ENCODE assay signal across 8 cellular contexts in genomic region chr12:64451687-64452558, GRCh38. TPM values are rescaled to one million over a fixed set of nuclear protein-coding genes. Genes with fewer than 3 reads are reported as not detected.
DNase-seq lines count a peak whose midpoint lies in the region; ATAC-seq and TF ChIP-seq lines count a peak whose summit lies in the region.

TBK1 (plus strand) TSS chr12:64452120; CDS start chr12:64455871, 3,751 bp downstream.

- H3K27me3 Mint-ChIP-seq in activated T-helper 1 cell treated with anti-CD3 and anti-CD28 coated beads, Interleukin-12 subunit alpha, Interleukin-12 subunit beta, Interleukin-2, Interleukin-4 antibody, amounts not matched to agents 30 ng/mL and 10 ng/mL and 1 ng/mL, durations not matched to agents 14 hours and 24 hours and 36 hours (ENCODE audit: insufficient read depth) = no peaks in the 10 kb centered on the region
- no peaks in the 10 kb centered on the region for H3K27me3 Mint-ChIP-seq in naive thymus-derived CD8-positive, alpha-beta T cell

- peaks cover 31% of the 10 kb centered on the region for H3K36me3 Mint-ChIP-seq in activated T-helper 1 cell treated with anti-CD3 and anti-CD28 coated beads, Interleukin-12 subunit alpha, Interleukin-12 subunit beta, Interleukin-2, Interleukin-4 antibody, amounts not matched to agents 30 ng/mL and 10 ng/mL and 1 ng/mL, durations not matched to agents 14 hours and 24 hours and 36 hours (ENCODE audit: low read depth)
- H3K36me3 Mint-ChIP-seq in naive thymus-derived CD8-positive, alpha-beta T cell = peaks cover 0 to 8% (median 0%) of the 10 kb centered on the region in 3 donors

- peaks cover 47% of the 10 kb centered on the region for H3K4me1 Mint-ChIP-seq in activated T-helper 1 cell treated with anti-CD3 and anti-CD28 coated beads, Interleukin-12 subunit alpha, Interleukin-12 subunit beta, Interleukin-2, Interleukin-4 antibody, amounts not matched to agents 30 ng/mL and 10 ng/mL and 1 ng/mL, durations not matched to agents 14 hours and 24 hours and 36 hours (ENCODE audit: low read depth)
- peaks cover 14 to 45% (median 41%) of the 10 kb centered on the region in 4 donors for H3K4me1 Mint-ChIP-seq in naive thymus-derived CD8-positive, alpha-beta T cell

- no peaks in the 10 kb centered on the region for H4K20me1 ChIP-seq in fibroblast of lung (ENCODE audit: control insufficient read depth, extremely low read depth, insufficient read depth, low read length)

- H3K36me3 ChIP-seq in HUES6 (ENCODE audit: control insufficient read depth, insufficient read depth, low read length) (peaks cover 22% of the 10 kb centered on the region), fibroblast of lung (ENCODE audit: control insufficient read depth, insufficient read depth, low read length) (peaks cover 3% of the 10 kb centered on the region)

- H3K4me1 ChIP-seq in HUES6 (ENCODE audit: control insufficient read depth, insufficient read depth, low read length) = peaks cover 16% of the 10 kb centered on the region; the same call in 1 of the 2 replicates
- H3K4me1 ChIP-seq in fibroblast of lung (ENCODE audit: control insufficient read depth, extremely low read depth, insufficient read depth, low read length) = peaks cover 3% of the 10 kb centered on the region

- no peak for TF ChIP-seq CTCF in fibroblast of lung (conservative IDR thresholded peaks at IDR 0.05 in 1 of 2, IDR thresholded peaks at IDR 0.05 in 1 of 2; ENCODE audit: low read depth in 1 of 2, low read length in 2 of 2)

- DNase-seq in DMS153 (lab: John Stamatoyannopoulos, UW) (peak; percentile 61), fibroblast of lung (ENCODE audit: low read depth in 2 of 2) (peak; percentile 81 to 86)
- peak; percentile 74 for DNase-seq in activated T-helper 1 cell treated with anti-CD3 and anti-CD28 coated beads, Interleukin-12 subunit alpha, Interleukin-12 subunit beta, Interleukin-2, Interleukin-4 antibody, amounts not matched to agents 30 ng/mL and 10 ng/mL and 1 ng/mL, durations not matched to agents 14 hours and 24 hours and 36 hours (ENCODE audit: low spot score)
- DNase-seq in naive thymus-derived CD8-positive, alpha-beta T cell = peak in 9 of 10 donors; percentile 11 to 66 (median 41)
- DNase-seq in stimulated activated naive CD4-positive, alpha-beta T cell treated with Interleukin-2 at 50 U/mL for 16 hours (lab: John Stamatoyannopoulos, UW) = peak; percentile 54

- peak within 1 kb of the TSS; percentile 92 for H3K9ac ChIP-seq in HUES6 (ENCODE audit: low read length)
- peak within 1 kb of the TSS; percentile 98 for H3K9ac ChIP-seq in fibroblast of lung (ENCODE audit: insufficient read depth, low read length)

- no peaks in the 10 kb centered on the region for H3K9me3 ChIP-seq in HUES6 (ENCODE audit: control insufficient read depth, insufficient read depth, low read depth, low read length)
- no peaks in the 10 kb centered on the region for H3K9me3 ChIP-seq in fibroblast of lung (ENCODE audit: control insufficient read depth, insufficient read depth, low read depth, low read length)

- H3K79me2 ChIP-seq in fibroblast of lung (ENCODE audit: control insufficient read depth, insufficient read depth, low read length) = peaks cover 40% of the 10 kb centered on the region

- H3K9me3 Mint-ChIP-seq in activated T-helper 1 cell treated with anti-CD3 and anti-CD28 coated beads, Interleukin-12 subunit alpha, Interleukin-12 subunit beta, Interleukin-2, Interleukin-4 antibody, amounts not matched to agents 30 ng/mL and 10 ng/mL and 1 ng/mL, durations not matched to agents 14 hours and 24 hours and 36 hours = no peaks in the 10 kb centered on the region
- no peaks in the 10 kb centered on the region for H3K9me3 Mint-ChIP-seq in naive thymus-derived CD8-positive, alpha-beta T cell

- H2AFZ ChIP-seq in fibroblast of lung (ENCODE audit: low read length) = peak within 1 kb of the TSS; percentile 75

- POLR2A ChIA-PET in naive thymus-derived CD8-positive, alpha-beta T cell (lab: Charles Lee) = interaction anchor here (1.0 kb wide), 1 partner anchor 210 kb away, joined by 5 read pairs; no protein-coding TSS in a partner anchor

- peak within 1 kb of the TSS; percentile 94 for H3K27ac Mint-ChIP-seq in activated T-helper 1 cell treated with anti-CD3 and anti-CD28 coated beads, Interleukin-12 subunit alpha, Interleukin-12 subunit beta, Interleukin-2, Interleukin-4 antibody, amounts not matched to agents 30 ng/mL and 10 ng/mL and 1 ng/mL, durations not matched to agents 14 hours and 24 hours and 36 hours
- peak within 1 kb of the TSS; percentile 88 to 96 (median 94) for H3K27ac Mint-ChIP-seq in naive thymus-derived CD8-positive, alpha-beta T cell

- peak within 1 kb of the TSS; percentile 97 for H3K4me3 Mint-ChIP-seq in activated T-helper 1 cell treated with anti-CD3 and anti-CD28 coated beads, Interleukin-12 subunit alpha, Interleukin-12 subunit beta, Interleukin-2, Interleukin-4 antibody, amounts not matched to agents 30 ng/mL and 10 ng/mL and 1 ng/mL, durations not matched to agents 14 hours and 24 hours and 36 hours
- peak within 1 kb of the TSS; percentile 89 to 95 (median 92) for H3K4me3 Mint-ChIP-seq in naive thymus-derived CD8-positive, alpha-beta T cell

- H3K4me2 ChIP-seq in fibroblast of lung (ENCODE audit: extremely low read depth, insufficient read depth, low read length) = peak within 1 kb of the TSS; percentile 92

- H3K27me3 ChIP-seq in HUES6 (ENCODE audit: control insufficient read depth, insufficient read depth, low read length) (no peaks in the 10 kb centered on the region), fibroblast of lung (ENCODE audit: control insufficient read depth, insufficient read depth, low read length) (no peaks in the 10 kb centered on the region)

- intact Hi-C loops in activated T-helper 1 cell treated with anti-CD3 and anti-CD28 coated beads, Interleukin-12 subunit alpha, Interleukin-12 subunit beta, Interleukin-2, Interleukin-4 antibody, amounts not matched to agents 30 ng/mL and 10 ng/mL and 1 ng/mL, durations not matched to agents 14 hours and 24 hours and 36 hours (cut with micrococcal nuclease) = loop anchor here (1.0 to 5.0 kb wide), 9 partner anchors 9 to 1850 kb away; partner anchors contain the start of genes GNS, KICS2 and XPOT

- peak; percentile 83 for ATAC-seq in GM21447 (IDR thresholded peaks at IDR 0.05; ENCODE audit: unreplicated experiment)
- ATAC-seq in naive thymus-derived CD8-positive, alpha-beta T cell = peak; percentile 64 to 79

- peak within 1 kb of the TSS; percentile 83; the same call in 1 of the 2 replicates for H3K27ac ChIP-seq in HUES6 (ENCODE audit: low read depth, low read length)
- peak within 1 kb of the TSS; percentile 100 for H3K27ac ChIP-seq in fibroblast of lung (ENCODE audit: insufficient read depth, low read length)

- peak within 1 kb of the TSS; percentile 82 for H3K4me3 ChIP-seq in HUES6 (ENCODE audit: low read depth, low read length)
- H3K4me3 ChIP-seq in fibroblast of lung (replicated peaks in 1 of 4; ENCODE audit: control extremely low read depth in 1 of 4, insufficient read depth in 1 of 4, low read depth in 3 of 4, low read length in 4 of 4) = peak within 1 kb of the TSS; percentile 93 to 98 (median 96)

TF ChIP-seq in PFSK-1, 5 proteins besides CTCF, POLR2A, EP300 and RAD21:
- TF ChIP-seq TAF1 (IDR thresholded peaks at IDR 0.05; ENCODE audit: borderline replicate concordance, insufficient read depth, low read length) (peak; percentile 63; the same call in 1 of the 2 replicates), SIN3A (IDR thresholded peaks at IDR 0.05; ENCODE audit: borderline replicate concordance, insufficient read depth, low read length) (peak; percentile 87; the same call in 1 of the 2 replicates), POLR2AphosphoS5 (IDR thresholded peaks at IDR 0.05; ENCODE audit: low read depth, low read length) (peak; percentile 52; the same call in 1 of the 2 replicates), REST (IDR thresholded peaks at IDR 0.05; ENCODE audit: insufficient read depth in 1 of 2, low read depth in 2 of 2, low read length in 2 of 2) (0 out of 4 replicates have a peak, but pooled peaks of 1 of the 2 experiments have one; percentile 7), FOXP2 (optimal IDR thresholded peaks at IDR 0.05; ENCODE audit: borderline replicate concordance, extremely low read depth, extremely low read length, insufficient read depth) (peak; percentile 22)

RNA-seq across cellular contexts. Expression of gene TBK1, which starts in this region (rescaled TPM):
- polyA plus RNA-seq in PFSK-1 (2012; ENCODE audit: insufficient read length, low read depth) = 7.3 TPM
- total RNA-seq in activated T-helper 1 cell treated with anti-CD3 and anti-CD28 coated beads, Interleukin-12 subunit alpha, Interleukin-12 subunit beta, Interleukin-2, Interleukin-4 antibody, amounts not matched to agents 30 ng/mL and 10 ng/mL and 1 ng/mL, durations not matched to agents 14 hours and 24 hours and 36 hours = 33.6 and 42.4 TPM in 2 replicates
- total RNA-seq in fibroblast of lung = 35.4 and 42.9 TPM in 2 replicates
- 20.0 and 26.5 TPM in 2 replicates for polyA plus RNA-seq in fibroblast of lung
- polyA plus RNA-seq in fibroblast of lung (2012) = 14.2 and 17.8 TPM in 2 replicates
- polyA minus RNA-seq in fibroblast of lung (ENCODE audit: low replicate concordance) = 0.27 and 0.74 TPM in 2 replicates
- total RNA-seq in naive thymus-derived CD8-positive, alpha-beta T cell = 10 to 100 TPM; 12.4 to 15.2 TPM
- 1 to 10 TPM; 6.1 to 9.7 (median 6.6) TPM for polyA plus RNA-seq in naive thymus-derived CD8-positive, alpha-beta T cell

Comparison
In these comparisons a context has a peak if more than half of its experiments do, and no peak if none do; other contexts are left out.
1. Peak in every context shown above with its lines: DNase-seq, ATAC-seq, H3K4me3 ChIP-seq and H3K27ac ChIP-seq.